Comparison of ENCODE assay signal across 30 cellular contexts in genomic region chr17:62905233-62905632, GRCh38.
"Had no signal": no experiment of that assay in that cellular context is flagged by ENCODE, and none has a peak within 500 bp of the region (broad histone marks: within the 10 kb centered on the region; RNA-seq: fewer than 3 reads in every experiment).

No MANE protein-coding gene starts in this region.

- DNase-seq: naive thymus-derived CD4-positive, alpha-beta T cell; natural killer cell; occipital lobe; pancreas; retina; right cardiac atrium; spleen; stimulated activated CD4-positive, alpha-beta T cell treated with anti-CD3 and anti-CD28 coated beads, Interleukin-12 subunit alpha, Interleukin-12 subunit beta, amount 100 ng/mL, for 4 hours; stimulated activated CD4-positive, alpha-beta T cell treated with anti-CD3 and anti-CD28 coated beads, Interleukin-1b, Interleukin-23, amount 100 ng/mL, for 48 hours; stimulated activated CD4-positive, alpha-beta T cell treated with anti-CD3 and anti-CD28 coated beads, Interleukin-4, amount 100 ng/mL, for 1 hour; stimulated activated CD4-positive, alpha-beta T cell treated with anti-CD3 and anti-CD28 coated beads, Interleukin-4, amount 100 ng/mL, for 4 hours; stimulated activated CD8-positive, alpha-beta memory T cell treated with anti-CD3 and anti-CD28 coated beads, Interleukin-4, amount 100 ng/mL, for 48 hours; stimulated activated naive CD4-positive, alpha-beta T cell; stimulated activated naive CD8-positive, alpha-beta T cell treated with anti-CD3 and anti-CD28 coated beads, Interleukin-15, amount 100 ng/mL, for 72 hours; stimulated activated naive CD8-positive, alpha-beta T cell treated with anti-CD3 and anti-CD28 coated beads, Interleukin-15, Interleukin-2, amounts not matched to agents 100 U/mL and 50 U/mL, for 24 hours; substantia nigra; testis; tibial artery; transverse colon; upper lobe of right lung; uterus had no signal

- H3K27me3 Mint-ChIP-seq: type B pancreatic cell had no signal

- H3K9me3 Mint-ChIP-seq: natural killer cell; nephron; stimulated activated memory B cell treated with anti-CD40 and anti-IgM and Interleukin-4, amounts not matched to agents 10 μg/mL and 1 μg/mL and 100 μg/mL, for 72 hours; stimulated activated naive CD8-positive, alpha-beta T cell treated with anti-CD3 and anti-CD28 coated beads, Interleukin-15, amount 100 ng/mL, for 72 hours; type B pancreatic cell had no signal

- ATAC-seq: naive thymus-derived CD4-positive, alpha-beta T cell; natural killer cell; pancreas; right cardiac atrium; sciatic nerve; stimulated activated memory B cell treated with anti-CD40 and anti-IgM and Interleukin-4, amounts not matched to agents 10 μg/mL and 1 μg/mL and 100 μg/mL, for 72 hours; stimulated activated naive CD8-positive, alpha-beta T cell treated with anti-CD3 and anti-CD28 coated beads, Interleukin-15, amount 100 ng/mL, for 72 hours; stimulated activated naive CD8-positive, alpha-beta T cell treated with anti-CD3 and anti-CD28 coated beads, Interleukin-15, Interleukin-2, amounts not matched to agents 100 U/mL and 50 U/mL, for 24 hours had no signal

- H3K9me3 ChIP-seq: pancreas, prostate gland, spleen, suprapubic skin, testis, tibial artery, transverse colon, upper lobe of right lung, uterus had no signal

- H3K27ac ChIP-seq: neural progenitor cell, pancreas, prostate gland, skin epidermis, spleen, suprapubic skin, testis, tibial artery, transverse colon, upper lobe of right lung, uterus had no signal

- H3K4me2 ChIP-seq: neural progenitor cell, smooth muscle cell had no signal

- H3K4me1 Mint-ChIP-seq: natural killer cell; stimulated activated memory B cell treated with anti-CD40 and anti-IgM and Interleukin-4, amounts not matched to agents 10 μg/mL and 1 μg/mL and 100 μg/mL, for 72 hours; stimulated activated naive CD8-positive, alpha-beta T cell treated with anti-CD3 and anti-CD28 coated beads, Interleukin-15, amount 100 ng/mL, for 72 hours had no signal

- H3K4me1 ChIP-seq: neural progenitor cell, pancreas, prostate gland, spleen, suprapubic skin, testis, tibial artery, transverse colon, upper lobe of right lung, uterus had no signal

- H3K9ac ChIP-seq: neural progenitor cell had no signal

- H3K36me3 Mint-ChIP-seq: naive thymus-derived CD4-positive, alpha-beta T cell; natural killer cell; stimulated activated memory B cell treated with anti-CD40 and anti-IgM and Interleukin-4, amounts not matched to agents 10 μg/mL and 1 μg/mL and 100 μg/mL, for 72 hours; type B pancreatic cell had no signal

- H3K27me3 ChIP-seq: neural progenitor cell, pancreas, suprapubic skin, testis, tibial artery, transverse colon, upper lobe of right lung, uterus had no signal

- H3K27ac Mint-ChIP-seq: naive thymus-derived CD4-positive, alpha-beta T cell; natural killer cell; nephron; neural progenitor cell; stimulated activated memory B cell treated with anti-CD40 and anti-IgM and Interleukin-4, amounts not matched to agents 10 μg/mL and 1 μg/mL and 100 μg/mL, for 72 hours; stimulated activated naive CD8-positive, alpha-beta T cell treated with anti-CD3 and anti-CD28 coated beads, Interleukin-15, amount 100 ng/mL, for 72 hours; type B pancreatic cell had no signal

- H3K4me3 Mint-ChIP-seq: naive thymus-derived CD4-positive, alpha-beta T cell; natural killer cell; nephron; neural progenitor cell; stimulated activated memory B cell treated with anti-CD40 and anti-IgM and Interleukin-4, amounts not matched to agents 10 μg/mL and 1 μg/mL and 100 μg/mL, for 72 hours; stimulated activated naive CD8-positive, alpha-beta T cell treated with anti-CD3 and anti-CD28 coated beads, Interleukin-15, amount 100 ng/mL, for 72 hours; type B pancreatic cell had no signal

- H3K4me3 ChIP-seq: neural progenitor cell, pancreas, prostate gland, skin epidermis, smooth muscle cell, spleen, suprapubic skin, testis, tibial artery, transverse colon, upper lobe of right lung, uterus had no signal

- H3K36me3 ChIP-seq: neural progenitor cell, pancreas, prostate gland, spleen, suprapubic skin, tibial artery, transverse colon, upper lobe of right lung, uterus had no signal

- FAIRE-seq: pancreas had no signal
